In the genomic region with DNA sequence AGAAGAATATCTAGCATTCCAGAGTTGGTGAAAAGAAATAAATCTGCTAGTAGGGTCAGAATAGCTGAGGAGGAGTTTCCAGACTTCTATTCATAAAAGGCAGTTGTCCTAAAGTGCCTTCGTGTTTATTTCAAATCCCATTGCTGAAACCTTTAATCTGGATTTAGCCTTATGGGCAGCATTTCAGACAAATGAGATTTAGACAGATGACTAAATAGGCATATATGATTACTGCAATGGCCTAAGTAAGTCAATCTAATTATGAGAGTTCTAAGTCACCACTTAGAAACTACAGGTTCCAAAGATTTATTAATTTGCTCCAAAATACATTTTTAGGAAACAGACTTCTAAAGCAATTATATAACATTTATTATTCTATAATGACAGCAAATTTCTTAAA, we compare ENCODE assay signal across 29 cellular contexts.
"Had no signal": no experiment of that assay in that cellular context is flagged by ENCODE, and none has a peak within 500 bp of the region (broad histone marks: within the 10 kb centered on the region; RNA-seq: fewer than 3 reads in every experiment).

No MANE protein-coding gene starts in this region.

- H3K9me3 ChIP-seq: body of pancreas, gastroesophageal sphincter, heart right ventricle had no signal

- H3K4me3 ChIP-seq: body of pancreas, esophagus squamous epithelium, gastroesophageal sphincter, heart right ventricle, hepatocyte had no signal

- H3K79me2 ChIP-seq: hepatocyte had no signal

- H2AFZ ChIP-seq: hepatocyte had no signal

- ATAC-seq: activated T-cell treated with anti-CD3 and anti-CD28 coated beads, Interleukin-2, amount 50 U/mL, for 72 hours; body of pancreas; gastroesophageal sphincter; heart right ventricle had no signal

- H3K9me3 Mint-ChIP-seq: activated CD4-positive, alpha-beta memory T cell treated with anti-CD3 and anti-CD28 coated beads, Interleukin-2, amount 10 ng/mL, durations not matched to agents 7 days and 5 days; activated CD4-positive, alpha-beta T cell treated with anti-CD3 and anti-CD28 coated beads, Interleukin-2, amount 10 ng/mL, durations not matched to agents 7 days and 5 days; activated T-cell treated with anti-CD3 and anti-CD28 coated beads, Interleukin-2, amount 50 U/mL, for 24 hours; activated T-cell treated with anti-CD3 and anti-CD28 coated beads, Interleukin-2, amount 50 U/mL, for 72 hours had no signal

- H3K36me3 ChIP-seq: esophagus squamous epithelium, gastroesophageal sphincter, heart right ventricle had no signal

- H3K27me3 Mint-ChIP-seq: activated CD4-positive, alpha-beta memory T cell treated with anti-CD3 and anti-CD28 coated beads, Interleukin-2, amount 10 ng/mL, durations not matched to agents 7 days and 5 days; activated CD4-positive, alpha-beta T cell treated with anti-CD3 and anti-CD28 coated beads, Interleukin-2, amount 10 ng/mL, durations not matched to agents 7 days and 5 days; activated naive CD8-positive, alpha-beta T cell; activated T-cell treated with anti-CD3 and anti-CD28 coated beads, Interleukin-2, amount 50 U/mL, for 24 hours had no signal

- H3K4me2 ChIP-seq: hepatocyte had no signal

- H3K27ac ChIP-seq: body of pancreas, epithelial cell of prostate, esophagus squamous epithelium, gastroesophageal sphincter, heart right ventricle, hepatocyte had no signal

- H3K36me3 Mint-ChIP-seq: activated naive CD8-positive, alpha-beta T cell had no signal

- DNase-seq: activated CD4-positive, alpha-beta memory T cell treated with anti-CD3 and anti-CD28 coated beads, Interleukin-2, amount 10 ng/mL, durations not matched to agents 7 days and 5 days; activated CD4-positive, alpha-beta T cell treated with anti-CD3 and anti-CD28 coated beads for 4 hours; activated CD4-positive, alpha-beta T cell treated with anti-CD3 and anti-CD28 coated beads, Interleukin-2, amount 10 ng/mL, durations not matched to agents 7 days and 5 days; activated CD4-positive, alpha-beta T cell treated with anti-CD3 and anti-CD28 coated beads, Interleukin-2, amount 50 U/mL, for 4 hours; activated CD4-positive, CD25-positive, alpha-beta regulatory T cell; activated CD4-positive, CD25-positive, alpha-beta regulatory T cell treated with anti-CD3 and anti-CD28 coated beads, Interleukin-2, amount 50 U/mL, for 72 hours; activated CD8-positive, alpha-beta memory T cell treated with anti-CD3 and anti-CD28 coated beads, Interleukin-2, amount 50 U/mL, for 48 hours; activated effector memory CD4-positive, alpha-beta T cell treated with Interleukin-2 at 50 U/mL for 16 hours; activated gamma-delta T cell treated with Interleukin-2 at 50 U/mL for 16 hours; activated naive CD4-positive, alpha-beta T cell treated with anti-CD3 and anti-CD28 coated beads, Interleukin-2, amount 50 U/mL, for 16 hours; activated naive CD4-positive, alpha-beta T cell treated with Interleukin-2 at 50 U/mL for 16 hours; activated T-cell treated with anti-CD3 and anti-CD28 coated beads for 4 hours; activated T-cell treated with anti-CD3 and anti-CD28 coated beads, Interleukin-2, amount 50 U/mL, for 24 hours; activated T-cell treated with anti-CD3 and anti-CD28 coated beads, Interleukin-2, amount 50 U/mL, for 72 hours; amniotic stem cell; anterior cingulate cortex; body of pancreas; caudate nucleus; cortex of kidney; dermis blood vessel endothelial cell; effector CD8-positive, alpha-beta T cell; esophagus squamous epithelium; foreskin melanocyte; heart right ventricle; T-helper 2 cell had no signal

- H3K27me3 ChIP-seq: body of pancreas, esophagus squamous epithelium, gastroesophageal sphincter, heart right ventricle, hepatocyte had no signal

- H3K27ac Mint-ChIP-seq: activated CD4-positive, alpha-beta memory T cell treated with anti-CD3 and anti-CD28 coated beads, Interleukin-2, amount 10 ng/mL, durations not matched to agents 7 days and 5 days; activated CD4-positive, alpha-beta T cell treated with anti-CD3 and anti-CD28 coated beads, Interleukin-2, amount 10 ng/mL, durations not matched to agents 7 days and 5 days; activated naive CD8-positive, alpha-beta T cell; activated T-cell treated with anti-CD3 and anti-CD28 coated beads, Interleukin-2, amount 50 U/mL, for 24 hours; activated T-cell treated with anti-CD3 and anti-CD28 coated beads, Interleukin-2, amount 50 U/mL, for 72 hours had no signal

- H3K4me3 Mint-ChIP-seq: activated CD4-positive, alpha-beta memory T cell treated with anti-CD3 and anti-CD28 coated beads, Interleukin-2, amount 10 ng/mL, durations not matched to agents 7 days and 5 days; activated CD4-positive, alpha-beta T cell treated with anti-CD3 and anti-CD28 coated beads, Interleukin-2, amount 10 ng/mL, durations not matched to agents 7 days and 5 days; activated naive CD8-positive, alpha-beta T cell; activated T-cell treated with anti-CD3 and anti-CD28 coated beads, Interleukin-2, amount 50 U/mL, for 24 hours; activated T-cell treated with anti-CD3 and anti-CD28 coated beads, Interleukin-2, amount 50 U/mL, for 72 hours had no signal

- H3K4me1 ChIP-seq: body of pancreas, esophagus squamous epithelium, gastroesophageal sphincter, heart right ventricle had no signal

- H3K4me1 Mint-ChIP-seq: activated CD4-positive, alpha-beta memory T cell treated with anti-CD3 and anti-CD28 coated beads, Interleukin-2, amount 10 ng/mL, durations not matched to agents 7 days and 5 days; activated CD4-positive, alpha-beta T cell treated with anti-CD3 and anti-CD28 coated beads, Interleukin-2, amount 10 ng/mL, durations not matched to agents 7 days and 5 days had no signal
